ENCODE assay signal across 1 cellular context in the genomic region with DNA sequence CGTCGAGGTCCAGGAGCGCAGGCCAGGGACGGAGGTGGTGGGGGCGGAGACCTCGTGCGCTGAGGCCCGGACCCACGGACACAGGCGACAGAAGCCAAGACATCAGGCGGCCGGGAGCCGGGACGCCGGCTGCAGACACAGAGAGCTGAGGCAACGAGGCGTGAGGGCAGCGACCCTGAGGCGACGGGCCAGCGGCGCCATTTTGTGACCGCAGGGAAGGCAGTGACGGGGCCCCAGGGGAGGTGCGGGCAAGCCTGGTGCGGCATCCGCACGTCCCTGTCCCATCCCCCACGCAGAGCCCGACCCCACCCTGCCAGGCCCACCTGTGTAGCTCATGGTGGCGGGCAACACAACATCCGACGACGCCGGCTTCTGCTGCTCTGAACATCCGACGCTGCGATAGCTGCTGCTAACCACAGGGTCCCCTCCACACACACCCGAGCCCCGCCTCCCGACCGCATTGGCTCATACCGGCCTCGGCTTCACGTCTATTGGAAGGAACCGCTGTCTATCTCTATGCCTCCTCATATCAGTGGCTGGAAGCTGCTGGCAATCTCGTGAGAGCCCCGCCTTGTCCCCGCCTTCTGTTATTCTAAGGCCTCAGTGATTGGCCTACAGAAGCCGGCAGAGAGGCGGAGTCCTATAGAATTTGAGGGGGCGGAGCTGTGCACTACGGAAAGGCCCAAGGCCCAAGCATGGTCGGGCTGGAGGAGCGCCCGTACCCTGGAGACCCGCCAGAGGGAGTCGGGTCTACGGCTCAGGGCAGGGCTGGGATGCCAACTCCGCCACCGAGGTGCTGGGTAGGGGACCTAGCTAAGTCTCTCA.
TF ChIP-seq lines count a peak whose summit lies in the region.

A gene with protein sequence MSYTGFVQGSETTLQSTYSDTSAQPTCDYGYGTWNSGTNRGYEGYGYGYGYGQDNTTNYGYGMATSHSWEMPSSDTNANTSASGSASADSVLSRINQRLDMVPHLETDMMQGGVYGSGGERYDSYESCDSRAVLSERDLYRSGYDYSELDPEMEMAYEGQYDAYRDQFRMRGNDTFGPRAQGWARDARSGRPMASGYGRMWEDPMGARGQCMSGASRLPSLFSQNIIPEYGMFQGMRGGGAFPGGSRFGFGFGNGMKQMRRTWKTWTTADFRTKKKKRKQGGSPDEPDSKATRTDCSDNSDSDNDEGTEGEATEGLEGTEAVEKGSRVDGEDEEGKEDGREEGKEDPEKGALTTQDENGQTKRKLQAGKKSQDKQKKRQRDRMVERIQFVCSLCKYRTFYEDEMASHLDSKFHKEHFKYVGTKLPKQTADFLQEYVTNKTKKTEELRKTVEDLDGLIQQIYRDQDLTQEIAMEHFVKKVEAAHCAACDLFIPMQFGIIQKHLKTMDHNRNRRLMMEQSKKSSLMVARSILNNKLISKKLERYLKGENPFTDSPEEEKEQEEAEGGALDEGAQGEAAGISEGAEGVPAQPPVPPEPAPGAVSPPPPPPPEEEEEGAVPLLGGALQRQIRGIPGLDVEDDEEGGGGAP (minus strand): TSS at position 401 of the 825 bp plus-strand sequence. CDS start 65 bp downstream, at position 336.

TF ChIP-seq in H1, 55 proteins besides CTCF, POLR2A, EP300 and RAD21 (continues in another document):
- TF ChIP-seq GTF2F1 (IDR thresholded peaks at IDR 0.05; ENCODE audit: borderline replicate concordance, low read depth, low read length) (no peak), KDM5A (IDR thresholded peaks at IDR 0.05; ENCODE audit: low read length) (peak; percentile 75), JUN (IDR thresholded peaks at IDR 0.05; ENCODE audit: low read depth, low read length) (no peak), CREB1 (IDR thresholded peaks at IDR 0.05) (0 out of 2 replicates have a peak, but pooled peaks have one; percentile 18), YY1 (IDR thresholded peaks at IDR 0.05; ENCODE audit: low read depth, low read length) (peak; percentile 95), POU5F1 (IDR thresholded peaks at IDR 0.05; ENCODE audit: low read depth, low read length) (no peak), KDM4A (IDR thresholded peaks at IDR 0.05; ENCODE audit: low read depth, low read length, severe bottlenecking) (peak; percentile 36), ASH2L (IDR thresholded peaks at IDR 0.05; ENCODE audit: low read length) (peak; percentile 73), SP4 (IDR thresholded peaks at IDR 0.05; ENCODE audit: low read length) (peak; percentile 98), JUND (IDR thresholded peaks at IDR 0.05; ENCODE audit: low read length) (no peak; the same call in 1 of the 2 replicates), TAF7 (optimal IDR thresholded peaks at IDR 0.05; ENCODE audit: borderline replicate concordance, low read depth, low read length) (peak; percentile 53), RXRA (IDR thresholded peaks at IDR 0.05; ENCODE audit: insufficient read depth, low read depth, low read length) (no peak), TAF1 (IDR thresholded peaks at IDR 0.05; ENCODE audit: low read depth, low read length) (peak; percentile 95), ZNF274 (IDR thresholded peaks at IDR 0.05; ENCODE audit: borderline replicate concordance, extremely low read depth, low read length) (no peak), SP2 (IDR thresholded peaks at IDR 0.05; ENCODE audit: low read length) (peak; percentile 96), CHD1 (IDR thresholded peaks at IDR 0.05; ENCODE audit: low read depth, low read length) (no peak), HDAC6 (IDR thresholded peaks at IDR 0.05; ENCODE audit: low read depth, low read length) (no peak), NANOG (IDR thresholded peaks at IDR 0.05; ENCODE audit: insufficient read depth, low read depth, low read length, poor library complexity, severe bottlenecking) (no peak), RBBP5 (IDR thresholded peaks at IDR 0.05; ENCODE audit: borderline replicate concordance, low read depth, low read length) (no peak), NRF1 (IDR thresholded peaks at IDR 0.05; ENCODE audit: low read depth, low read length) (no peak), SUZ12 (IDR thresholded peaks at IDR 0.05; ENCODE audit: low read length) (no peak), HDAC2 (IDR thresholded peaks at IDR 0.05; ENCODE audit: borderline replicate concordance in 1 of 2, low read depth in 2 of 2, low read length in 2 of 2) (no peak), CBX5 (IDR thresholded peaks at IDR 0.05; ENCODE audit: low read depth, low read length) (no peak), MAFK (IDR thresholded peaks at IDR 0.05; ENCODE audit: low read depth, low read length) (no peak), BRCA1 (IDR thresholded peaks at IDR 0.05; ENCODE audit: low read depth, low read length) (no peak), BCL11A (IDR thresholded peaks at IDR 0.05; ENCODE audit: low read depth in 2 of 2, low read length in 2 of 2) (no peak), RNF2 (IDR thresholded peaks at IDR 0.05; ENCODE audit: borderline replicate concordance, low read depth, low read length, missing control alignments, poor library complexity, severe bottlenecking) (no peak), KDM1A (IDR thresholded peaks at IDR 0.05; ENCODE audit: borderline replicate concordance, low read length) (no peak), CHD2 (IDR thresholded peaks at IDR 0.05; ENCODE audit: low read length) (peak; percentile 97), SP1 (IDR thresholded peaks at IDR 0.05; ENCODE audit: low read depth, low read length) (peak; percentile 100), GABPA (IDR thresholded peaks at IDR 0.05; ENCODE audit: borderline replicate concordance, insufficient read depth, low read length) (no peak), SIN3A (conservative IDR thresholded peaks at IDR 0.05 in 1 of 2, IDR thresholded peaks at IDR 0.05 in 1 of 2; ENCODE audit: low read depth in 1 of 2, low read length in 2 of 2) (peak; percentile 38 to 83; a peak in 2 of 4 replicates), TBP (IDR thresholded peaks at IDR 0.05; ENCODE audit: low read depth, low read length) (peak; percentile 93), CEBPB (IDR thresholded peaks at IDR 0.05; ENCODE audit: low read depth, low read length) (no peak), CBX8 (IDR thresholded peaks at IDR 0.05; ENCODE audit: borderline replicate concordance, low read depth, low read length) (no peak), RFX5 (IDR thresholded peaks at IDR 0.05; ENCODE audit: borderline replicate concordance, low read depth, low read length) (no peak), SIX5 (IDR thresholded peaks at IDR 0.05; ENCODE audit: low read depth, low read length) (no peak), TEAD4 (IDR thresholded peaks at IDR 0.05; ENCODE audit: low read depth, low read length) (no peak), PHF8 (conservative IDR thresholded peaks at IDR 0.05; ENCODE audit: low read depth, low read length) (peak; percentile 98), CTBP2 (IDR thresholded peaks at IDR 0.05; ENCODE audit: borderline replicate concordance, insufficient read depth, insufficient read length, low read length) (no peak), SAP30 (IDR thresholded peaks at IDR 0.05; ENCODE audit: insufficient read depth, insufficient replicate concordance, low read length) (no peak)
- TF ChIP-seq, protein P1, sequence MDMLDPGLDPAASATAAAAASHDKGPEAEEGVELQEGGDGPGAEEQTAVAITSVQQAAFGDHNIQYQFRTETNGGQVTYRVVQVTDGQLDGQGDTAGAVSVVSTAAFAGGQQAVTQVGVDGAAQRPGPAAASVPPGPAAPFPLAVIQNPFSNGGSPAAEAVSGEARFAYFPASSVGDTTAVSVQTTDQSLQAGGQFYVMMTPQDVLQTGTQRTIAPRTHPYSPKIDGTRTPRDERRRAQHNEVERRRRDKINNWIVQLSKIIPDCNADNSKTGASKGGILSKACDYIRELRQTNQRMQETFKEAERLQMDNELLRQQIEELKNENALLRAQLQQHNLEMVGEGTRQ (IDR thresholded peaks at IDR 0.05; ENCODE audit: low read length), result 0 out of 2 replicates have a peak, but pooled peaks have one; percentile 13
- TF ChIP-seq, protein P2, sequence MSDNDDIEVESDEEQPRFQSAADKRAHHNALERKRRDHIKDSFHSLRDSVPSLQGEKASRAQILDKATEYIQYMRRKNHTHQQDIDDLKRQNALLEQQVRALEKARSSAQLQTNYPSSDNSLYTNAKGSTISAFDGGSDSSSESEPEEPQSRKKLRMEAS (IDR thresholded peaks at IDR 0.05), result peak; percentile 64; the same call in 1 of the 2 replicates
- TF ChIP-seq, protein P3, sequence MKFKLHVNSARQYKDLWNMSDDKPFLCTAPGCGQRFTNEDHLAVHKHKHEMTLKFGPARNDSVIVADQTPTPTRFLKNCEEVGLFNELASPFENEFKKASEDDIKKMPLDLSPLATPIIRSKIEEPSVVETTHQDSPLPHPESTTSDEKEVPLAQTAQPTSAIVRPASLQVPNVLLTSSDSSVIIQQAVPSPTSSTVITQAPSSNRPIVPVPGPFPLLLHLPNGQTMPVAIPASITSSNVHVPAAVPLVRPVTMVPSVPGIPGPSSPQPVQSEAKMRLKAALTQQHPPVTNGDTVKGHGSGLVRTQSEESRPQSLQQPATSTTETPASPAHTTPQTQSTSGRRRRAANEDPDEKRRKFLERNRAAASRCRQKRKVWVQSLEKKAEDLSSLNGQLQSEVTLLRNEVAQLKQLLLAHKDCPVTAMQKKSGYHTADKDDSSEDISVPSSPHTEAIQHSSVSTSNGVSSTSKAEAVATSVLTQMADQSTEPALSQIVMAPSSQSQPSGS (IDR thresholded peaks at IDR 0.05; ENCODE audit: low read length), result 0 out of 2 replicates have a peak, but pooled peaks have one; percentile 46
- TF ChIP-seq, protein P4, sequence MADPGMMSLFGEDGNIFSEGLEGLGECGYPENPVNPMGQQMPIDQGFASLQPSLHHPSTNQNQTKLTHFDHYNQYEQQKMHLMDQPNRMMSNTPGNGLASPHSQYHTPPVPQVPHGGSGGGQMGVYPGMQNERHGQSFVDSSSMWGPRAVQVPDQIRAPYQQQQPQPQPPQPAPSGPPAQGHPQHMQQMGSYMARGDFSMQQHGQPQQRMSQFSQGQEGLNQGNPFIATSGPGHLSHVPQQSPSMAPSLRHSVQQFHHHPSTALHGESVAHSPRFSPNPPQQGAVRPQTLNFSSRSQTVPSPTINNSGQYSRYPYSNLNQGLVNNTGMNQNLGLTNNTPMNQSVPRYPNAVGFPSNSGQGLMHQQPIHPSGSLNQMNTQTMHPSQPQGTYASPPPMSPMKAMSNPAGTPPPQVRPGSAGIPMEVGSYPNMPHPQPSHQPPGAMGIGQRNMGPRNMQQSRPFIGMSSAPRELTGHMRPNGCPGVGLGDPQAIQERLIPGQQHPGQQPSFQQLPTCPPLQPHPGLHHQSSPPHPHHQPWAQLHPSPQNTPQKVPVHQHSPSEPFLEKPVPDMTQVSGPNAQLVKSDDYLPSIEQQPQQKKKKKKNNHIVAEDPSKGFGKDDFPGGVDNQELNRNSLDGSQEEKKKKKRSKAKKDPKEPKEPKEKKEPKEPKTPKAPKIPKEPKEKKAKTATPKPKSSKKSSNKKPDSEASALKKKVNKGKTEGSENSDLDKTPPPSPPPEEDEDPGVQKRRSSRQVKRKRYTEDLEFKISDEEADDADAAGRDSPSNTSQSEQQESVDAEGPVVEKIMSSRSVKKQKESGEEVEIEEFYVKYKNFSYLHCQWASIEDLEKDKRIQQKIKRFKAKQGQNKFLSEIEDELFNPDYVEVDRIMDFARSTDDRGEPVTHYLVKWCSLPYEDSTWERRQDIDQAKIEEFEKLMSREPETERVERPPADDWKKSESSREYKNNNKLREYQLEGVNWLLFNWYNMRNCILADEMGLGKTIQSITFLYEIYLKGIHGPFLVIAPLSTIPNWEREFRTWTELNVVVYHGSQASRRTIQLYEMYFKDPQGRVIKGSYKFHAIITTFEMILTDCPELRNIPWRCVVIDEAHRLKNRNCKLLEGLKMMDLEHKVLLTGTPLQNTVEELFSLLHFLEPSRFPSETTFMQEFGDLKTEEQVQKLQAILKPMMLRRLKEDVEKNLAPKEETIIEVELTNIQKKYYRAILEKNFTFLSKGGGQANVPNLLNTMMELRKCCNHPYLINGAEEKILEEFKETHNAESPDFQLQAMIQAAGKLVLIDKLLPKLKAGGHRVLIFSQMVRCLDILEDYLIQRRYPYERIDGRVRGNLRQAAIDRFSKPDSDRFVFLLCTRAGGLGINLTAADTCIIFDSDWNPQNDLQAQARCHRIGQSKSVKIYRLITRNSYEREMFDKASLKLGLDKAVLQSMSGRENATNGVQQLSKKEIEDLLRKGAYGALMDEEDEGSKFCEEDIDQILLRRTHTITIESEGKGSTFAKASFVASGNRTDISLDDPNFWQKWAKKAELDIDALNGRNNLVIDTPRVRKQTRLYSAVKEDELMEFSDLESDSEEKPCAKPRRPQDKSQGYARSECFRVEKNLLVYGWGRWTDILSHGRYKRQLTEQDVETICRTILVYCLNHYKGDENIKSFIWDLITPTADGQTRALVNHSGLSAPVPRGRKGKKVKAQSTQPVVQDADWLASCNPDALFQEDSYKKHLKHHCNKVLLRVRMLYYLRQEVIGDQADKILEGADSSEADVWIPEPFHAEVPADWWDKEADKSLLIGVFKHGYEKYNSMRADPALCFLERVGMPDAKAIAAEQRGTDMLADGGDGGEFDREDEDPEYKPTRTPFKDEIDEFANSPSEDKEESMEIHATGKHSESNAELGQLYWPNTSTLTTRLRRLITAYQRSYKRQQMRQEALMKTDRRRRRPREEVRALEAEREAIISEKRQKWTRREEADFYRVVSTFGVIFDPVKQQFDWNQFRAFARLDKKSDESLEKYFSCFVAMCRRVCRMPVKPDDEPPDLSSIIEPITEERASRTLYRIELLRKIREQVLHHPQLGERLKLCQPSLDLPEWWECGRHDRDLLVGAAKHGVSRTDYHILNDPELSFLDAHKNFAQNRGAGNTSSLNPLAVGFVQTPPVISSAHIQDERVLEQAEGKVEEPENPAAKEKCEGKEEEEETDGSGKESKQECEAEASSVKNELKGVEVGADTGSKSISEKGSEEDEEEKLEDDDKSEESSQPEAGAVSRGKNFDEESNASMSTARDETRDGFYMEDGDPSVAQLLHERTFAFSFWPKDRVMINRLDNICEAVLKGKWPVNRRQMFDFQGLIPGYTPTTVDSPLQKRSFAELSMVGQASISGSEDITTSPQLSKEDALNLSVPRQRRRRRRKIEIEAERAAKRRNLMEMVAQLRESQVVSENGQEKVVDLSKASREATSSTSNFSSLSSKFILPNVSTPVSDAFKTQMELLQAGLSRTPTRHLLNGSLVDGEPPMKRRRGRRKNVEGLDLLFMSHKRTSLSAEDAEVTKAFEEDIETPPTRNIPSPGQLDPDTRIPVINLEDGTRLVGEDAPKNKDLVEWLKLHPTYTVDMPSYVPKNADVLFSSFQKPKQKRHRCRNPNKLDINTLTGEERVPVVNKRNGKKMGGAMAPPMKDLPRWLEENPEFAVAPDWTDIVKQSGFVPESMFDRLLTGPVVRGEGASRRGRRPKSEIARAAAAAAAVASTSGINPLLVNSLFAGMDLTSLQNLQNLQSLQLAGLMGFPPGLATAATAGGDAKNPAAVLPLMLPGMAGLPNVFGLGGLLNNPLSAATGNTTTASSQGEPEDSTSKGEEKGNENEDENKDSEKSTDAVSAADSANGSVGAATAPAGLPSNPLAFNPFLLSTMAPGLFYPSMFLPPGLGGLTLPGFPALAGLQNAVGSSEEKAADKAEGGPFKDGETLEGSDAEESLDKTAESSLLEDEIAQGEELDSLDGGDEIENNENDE (IDR thresholded peaks at IDR 0.05; ENCODE audit: insufficient replicate concordance, low read length), result no peak
- TF ChIP-seq, protein P5, sequence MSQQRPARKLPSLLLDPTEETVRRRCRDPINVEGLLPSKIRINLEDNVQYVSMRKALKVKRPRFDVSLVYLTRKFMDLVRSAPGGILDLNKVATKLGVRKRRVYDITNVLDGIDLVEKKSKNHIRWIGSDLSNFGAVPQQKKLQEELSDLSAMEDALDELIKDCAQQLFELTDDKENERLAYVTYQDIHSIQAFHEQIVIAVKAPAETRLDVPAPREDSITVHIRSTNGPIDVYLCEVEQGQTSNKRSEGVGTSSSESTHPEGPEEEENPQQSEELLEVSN (IDR thresholded peaks at IDR 0.05), result no peak
- TF ChIP-seq, protein P6, sequence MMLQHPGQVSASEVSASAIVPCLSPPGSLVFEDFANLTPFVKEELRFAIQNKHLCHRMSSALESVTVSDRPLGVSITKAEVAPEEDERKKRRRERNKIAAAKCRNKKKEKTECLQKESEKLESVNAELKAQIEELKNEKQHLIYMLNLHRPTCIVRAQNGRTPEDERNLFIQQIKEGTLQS (IDR thresholded peaks at IDR 0.05; ENCODE audit: insufficient read depth, low read depth, low read length), result no peak
